9 cellular contexts compared by ENCODE assay signal in genomic region chr11:61950035-61950547, GRCh38. TPM values are rescaled to one million over a fixed set of nuclear protein-coding genes. Genes with fewer than 3 reads are reported as not detected.
DNase-seq lines count a peak whose midpoint lies in the region; ATAC-seq and TF ChIP-seq lines count a peak whose summit lies in the region.
"Had no signal": no experiment of that assay in that cellular context is flagged by ENCODE, and none has a peak within 500 bp of the region (broad histone marks: within the 10 kb centered on the region; RNA-seq: fewer than 3 reads in every experiment).

Gene BEST1, plus strand, starts transcription at chr11:61950351. Its CDS starts 1,456 bp downstream, at chr11:61951807.

- H3K4me1 ChIP-seq in ES-I3 (ENCODE audit: insufficient read depth, low read length) = peaks cover 8% of the 10 kb centered on the region
- H3K4me1 ChIP-seq in hepatocyte (ENCODE audit: insufficient read depth) = peaks cover 12% of the 10 kb centered on the region
- peaks cover 0 to 42% (median 28%) of the 10 kb centered on the region in 4 donors for H3K4me1 ChIP-seq in sigmoid colon

- peak within 1 kb of the TSS; percentile 12; the same call in 1 of the 2 replicates for H3K27ac ChIP-seq in WERI-Rb-1
- peak within 1 kb of the TSS; percentile 71 for H3K27ac ChIP-seq in hepatocyte
- H3K27ac ChIP-seq in sigmoid colon = peak within 1 kb of the TSS; percentile 47 to 58 (median 54)

- H3K9me3 ChIP-seq in ES-I3 (ENCODE audit: control insufficient read depth, insufficient read depth, low read length) (no peaks in the 10 kb centered on the region), WERI-Rb-1 (ENCODE audit: severe bottlenecking) (no peaks in the 10 kb centered on the region), hepatocyte (ENCODE audit: low read depth) (no peaks in the 10 kb centered on the region), sigmoid colon (no peaks in the 10 kb centered on the region)

- peak within 1 kb of the TSS; percentile 11; the same call in 1 of the 2 replicates for H3K9ac ChIP-seq in ES-I3 (ENCODE audit: low read depth, low read length)

- intact Hi-C loops in sigmoid colon (cut with DNase I) = no loop called here

- no peak within 1 kb of the TSS for H2AFZ ChIP-seq in hepatocyte

- WGBS in hepatocyte (ENCODE audit: low lambda C conversion rate, missing lambda C conversion rate) = 94% methylated on average over 8 of the region's 8 CpGs
- 92% methylated on average over 8 of the region's 8 CpGs for WGBS in sigmoid colon, 2 donors

- no peak for TF ChIP-seq EP300 in sigmoid colon (IDR thresholded peaks at IDR 0.05)

- no peak within 1 kb of the TSS for H3K4me2 ChIP-seq in hepatocyte

- H4K20me1 ChIP-seq in hepatocyte (ENCODE audit: insufficient read depth, poor library complexity, severe bottlenecking) = no peaks in the 10 kb centered on the region

- TF ChIP-seq CTCF in WERI-Rb-1 (IDR thresholded peaks at IDR 0.05; ENCODE audit: low read depth, low read length) = no peak
- TF ChIP-seq CTCF in hepatocyte (IDR thresholded peaks at IDR 0.05; ENCODE audit: poor library complexity) = no peak
- TF ChIP-seq CTCF in sigmoid colon (IDR thresholded peaks at IDR 0.05) = no peak

- no peak for TF ChIP-seq POLR2A in sigmoid colon (IDR thresholded peaks at IDR 0.05)

- H3K27me3 ChIP-seq in WERI-Rb-1 (ENCODE audit: insufficient read depth, low read depth, severe bottlenecking) = no peaks in the 10 kb centered on the region
- no peaks in the 10 kb centered on the region for H3K27me3 ChIP-seq in hepatocyte
- peaks cover 0 to 4% (median 0%) of the 10 kb centered on the region in 3 donors for H3K27me3 ChIP-seq in sigmoid colon

- H3K4me3 ChIP-seq in WERI-Rb-1 (ENCODE audit: low read depth, low read length) (no peak within 1 kb of the TSS), hepatocyte (no peak within 1 kb of the TSS), sigmoid colon (no peak within 1 kb of the TSS)

- DNase-seq in WERI-Rb-1 = no peak
- no peak for DNase-seq in hepatocyte (ENCODE audit: low spot score)
- no peak for DNase-seq in sigmoid colon
- DNase-seq in D341Med (ENCODE audit: low spot score) = no peak
- DNase-seq in NOMO-1 treated with dmso at 0.1 percent for 144 hours (lab: John Stamatoyannopoulos, UW; ENCODE audit: unreplicated experiment) = no peak
- DNase-seq: GDM1, T-helper 2 cell had no signal

- ATAC-seq in GM18861 (IDR thresholded peaks at IDR 0.05; ENCODE audit: unreplicated experiment) = no peak

- H3K79me2 ChIP-seq in hepatocyte = no peaks in the 10 kb centered on the region

- no peaks in the 10 kb centered on the region for H3K9me2 ChIP-seq in hepatocyte (replicated peaks; ENCODE audit: insufficient read depth)

- H3K36me3 ChIP-seq in ES-I3 (ENCODE audit: insufficient read depth, low read length) (no peaks in the 10 kb centered on the region), WERI-Rb-1 (no peaks in the 10 kb centered on the region), hepatocyte (replicated peaks; ENCODE audit: insufficient read depth, low read depth) (no peaks in the 10 kb centered on the region), sigmoid colon (no peaks in the 10 kb centered on the region)

RNA-seq across cellular contexts. Expression of gene BEST1, which starts in this region (rescaled TPM):
- total RNA-seq in hepatocyte (3.5 and 4.7 TPM in 2 replicates), sigmoid colon (1 to 10 TPM in 3 of 4 donors, under 1 TPM in 1; 0.83 to 5.3 (median 3.3) TPM)
- polyA plus RNA-seq in hepatocyte (5.7 and 6.9 TPM in 2 replicates), sigmoid colon (1 to 10 TPM; 3.2 to 9.6 (median 7.6) TPM)

Comparison
In these comparisons a context has a peak if more than half of its experiments do, and no peak if none do; other contexts are left out.
1. H3K27ac ChIP-seq: peak in every context shown above with its lines; median percentile 71 in hepatocyte; 54 in sigmoid colon; 12 in WERI-Rb-1.